Comparison of ENCODE assay signal across 28 cellular contexts in the genomic region with DNA sequence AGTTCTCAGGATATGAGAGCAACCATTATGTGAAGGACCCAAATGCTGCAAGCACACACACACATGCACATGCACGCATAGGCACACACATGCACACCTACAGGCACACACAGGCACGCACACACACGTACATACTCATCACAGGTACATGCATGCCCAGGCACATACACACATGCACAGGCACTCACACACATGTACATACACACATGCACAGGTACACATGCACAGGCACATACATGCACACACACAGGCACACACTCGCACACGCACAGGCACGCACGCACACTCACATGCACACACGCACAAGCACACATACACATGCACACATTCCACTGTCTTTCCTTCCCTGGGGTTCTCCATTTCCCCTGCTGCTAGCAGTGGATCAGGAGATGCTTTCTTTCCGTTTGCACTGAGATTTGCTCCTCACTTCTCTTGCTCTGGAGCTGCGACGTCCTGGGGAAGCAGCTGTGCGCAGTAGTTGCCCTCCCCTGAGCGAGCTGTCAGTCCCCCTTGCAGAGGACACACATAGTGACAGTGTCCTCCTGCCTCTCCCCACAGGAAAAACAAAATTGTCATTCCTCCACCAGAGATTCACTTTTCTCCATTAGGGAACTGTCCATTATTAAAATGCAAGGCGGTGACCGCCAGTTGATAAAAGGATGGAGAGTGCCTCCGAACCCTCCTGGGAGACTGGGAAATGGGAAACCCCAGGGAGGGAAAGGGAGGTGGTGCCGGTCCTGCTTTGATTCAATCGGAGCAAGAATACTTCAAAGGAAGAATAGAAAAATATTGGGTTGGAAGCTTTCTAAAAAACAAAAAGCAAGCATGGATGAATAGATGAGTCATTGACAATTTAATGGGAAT.
DNase-seq lines count a peak whose midpoint lies in the region; ATAC-seq, FAIRE-seq and TF ChIP-seq lines count a peak whose summit lies in the region.
"Had no signal": no experiment of that assay in that cellular context is flagged by ENCODE, and none has a peak within 500 bp of the region (broad histone marks: within the 10 kb centered on the region; RNA-seq: fewer than 3 reads in every experiment).

No MANE protein-coding gene starts in this region.

- peak; percentile 22 for DNase-seq in activated CD8-positive, alpha-beta memory T cell treated with anti-CD3 and anti-CD28 coated beads, Interleukin-2, amount 50 U/mL, for 48 hours
- no peak for DNase-seq in activated CD8-positive, alpha-beta memory T cell treated with anti-CD3 and anti-CD28 coated beads, Interleukin-2, amount 50 U/mL, for 4 hours
- DNase-seq in neuronal stem cell (ENCODE audit: low spot score) (no peak), urothelium cell line (ENCODE audit: low spot score) (no peak), WERI-Rb-1 (no peak), immature natural killer cell (no peak), type B pancreatic cell (ENCODE audit: extremely low spot score, unreplicated experiment) (no peak)
- DNase-seq: 8988T; Caco-2; CD4-positive, alpha-beta memory T cell; DMS 273 treated with DMSO at 0.1 percent for 48 hours; DMS79 treated with DMSO at 0.1 percent for 48 hours; Karpas-422; MV-4-11; NCI-H1694; NCI-H2081; NCI-H2171; NCI-H345; NCI-H524; NCI-H774; NK-92 treated with Interleukin-12 subunit alpha and Interleukin-12 subunit beta, amount 100 ng/mL, for 24 hours; SIG-M5 had no signal

- H3K36me3 ChIP-seq in neuronal stem cell (replicated peaks in 1 of 2; ENCODE audit: control insufficient read depth in 2 of 2, insufficient read depth in 2 of 2, low read length in 2 of 2) (no peaks in the 10 kb centered on the region), WERI-Rb-1 (no peaks in the 10 kb centered on the region)

- H3K14ac ChIP-seq in neuronal stem cell (ENCODE audit: low read length): peak overlapping the region; percentile 17

- no peak overlapping the region for H3K9ac ChIP-seq in neuronal stem cell (ENCODE audit: low read depth, low read length, poor library complexity)
- H3K9ac ChIP-seq: BLaER1 treated with 17β-estradiol and CSF1 and Interleukin-3, amounts not matched to agents 10 nM and 100 nM had no signal

- H4K91ac ChIP-seq in neuronal stem cell (ENCODE audit: low read depth, low read length, poor library complexity): no peak overlapping the region

- H3K4me1 Mint-ChIP-seq in immature natural killer cell (no peaks in the 10 kb centered on the region), type B pancreatic cell (ENCODE audit: unreplicated experiment) (peaks cover 19% of the 10 kb centered on the region)
- H3K4me1 Mint-ChIP-seq: CD4-positive, alpha-beta memory T cell had no signal

- no peak overlapping the region for H4K8ac ChIP-seq in neuronal stem cell (ENCODE audit: low read depth, low read length)

- TF ChIP-seq CTCF in WERI-Rb-1 (IDR thresholded peaks at IDR 0.05; ENCODE audit: low read depth, low read length) (no peak), type B pancreatic cell (conservative IDR thresholded peaks at IDR 0.05) (no peak)

- H3K9me3 Mint-ChIP-seq in immature natural killer cell: no peaks in the 10 kb centered on the region
- peaks cover under 1% of the 10 kb centered on the region for H3K9me3 Mint-ChIP-seq in type B pancreatic cell
- H3K9me3 Mint-ChIP-seq: CD4-positive, alpha-beta memory T cell had no signal

- H3K4me1 ChIP-seq in neuronal stem cell (ENCODE audit: control insufficient read depth in 2 of 2, insufficient read depth in 1 of 2, low read depth in 1 of 2, low read length in 2 of 2): peaks cover 9 to 11% of the 10 kb centered on the region in 2 donors

- no peak overlapping the region for H2AFZ ChIP-seq in neuronal stem cell (ENCODE audit: low read length)
- H2AFZ ChIP-seq: GM23338 had no signal

- no peak overlapping the region for H3K4me3 Mint-ChIP-seq in immature natural killer cell
- H3K4me3 Mint-ChIP-seq in type B pancreatic cell: no peak overlapping the region
- H3K4me3 Mint-ChIP-seq: CD4-positive, alpha-beta memory T cell; GM23338 had no signal

- peak; percentile 39 for ATAC-seq in esophagus mucosa
- ATAC-seq: GM23338, HCT116, Panc1 had no signal

- H3K23ac ChIP-seq in neuronal stem cell (ENCODE audit: low read depth, low read length, poor library complexity): peak overlapping the region; percentile 5

- no peak overlapping the region for H2BK12ac ChIP-seq in neuronal stem cell (ENCODE audit: low read length)

- H2BK5ac ChIP-seq in neuronal stem cell (ENCODE audit: low read length): no peak overlapping the region

- H3K27me3 ChIP-seq in neuronal stem cell (ENCODE audit: control insufficient read depth in 3 of 3, insufficient read depth in 3 of 3, low read depth in 1 of 3, low read length in 3 of 3) (no peaks in the 10 kb centered on the region), WERI-Rb-1 (ENCODE audit: insufficient read depth, low read depth, severe bottlenecking) (no peaks in the 10 kb centered on the region)
- H3K27me3 ChIP-seq: BLaER1 treated with 17β-estradiol and CSF1 and Interleukin-3, amounts not matched to agents 10 nM and 100 nM had no signal

- H3K36me3 Mint-ChIP-seq in immature natural killer cell (no peaks in the 10 kb centered on the region), type B pancreatic cell (no peaks in the 10 kb centered on the region)
- H3K36me3 Mint-ChIP-seq: CD4-positive, alpha-beta memory T cell had no signal

- H3K18ac ChIP-seq in neuronal stem cell (ENCODE audit: low read length): peak overlapping the region; percentile 49

- peak; percentile 30 for FAIRE-seq in urothelium cell line (lab: Jason Lieb, UNC)
- FAIRE-seq: GM12892 had no signal

- no peak overlapping the region for H3K4ac ChIP-seq in neuronal stem cell (ENCODE audit: low read length)

- H3K9me3 ChIP-seq in neuronal stem cell (replicated peaks in 1 of 2; ENCODE audit: control insufficient read depth in 2 of 2, insufficient read depth in 1 of 2, low read depth in 1 of 2, low read length in 2 of 2) (peaks cover 2 to 6% of the 10 kb centered on the region in 2 donors), WERI-Rb-1 (ENCODE audit: severe bottlenecking) (peaks cover 5% of the 10 kb centered on the region)

- H3K27ac ChIP-seq in neuronal stem cell (replicated peaks; ENCODE audit: low read length) (no peak overlapping the region), WERI-Rb-1 (no peak overlapping the region)
- H3K27ac ChIP-seq: BLaER1 treated with 17β-estradiol and CSF1 and Interleukin-3, amounts not matched to agents 10 nM and 100 nM had no signal

- H2AK5ac ChIP-seq in neuronal stem cell (ENCODE audit: low read depth, low read length): no peak overlapping the region

- peak overlapping the region in 1 of 6 donors; percentile 7 for H3K27ac Mint-ChIP-seq in immature natural killer cell
- no peak overlapping the region for H3K27ac Mint-ChIP-seq in type B pancreatic cell
- H3K27ac Mint-ChIP-seq: CD4-positive, alpha-beta memory T cell; GM23338 had no signal

- H3K79me1 ChIP-seq in neuronal stem cell (ENCODE audit: low read depth, low read length): no peaks in the 10 kb centered on the region

- no peak overlapping the region for H2BK120ac ChIP-seq in neuronal stem cell (ENCODE audit: low read depth, low read length)

- H2BK15ac ChIP-seq in neuronal stem cell (ENCODE audit: low read length): no peak overlapping the region

- H3K27me3 Mint-ChIP-seq in immature natural killer cell (ENCODE audit: low read depth in 3 of 3) (peaks cover 4 to 15% (median 10%) of the 10 kb centered on the region in 3 donors), type B pancreatic cell (peaks cover 31% of the 10 kb centered on the region)

- H3K4me2 ChIP-seq in neuronal stem cell (ENCODE audit: insufficient read depth, low read length, poor library complexity, severe bottlenecking): no peak overlapping the region
- H3K4me2 ChIP-seq: BLaER1 treated with 17β-estradiol and CSF1 and Interleukin-3, amounts not matched to agents 10 nM and 100 nM; GM23338 had no signal

- H3K4me3 ChIP-seq in neuronal stem cell (ENCODE audit: low read length in 2 of 2) (peak overlapping the region in 1 of 2 donors; percentile 23), WERI-Rb-1 (ENCODE audit: low read depth, low read length) (no peak overlapping the region)
- H3K4me3 ChIP-seq: BLaER1 treated with 17β-estradiol and CSF1 and Interleukin-3, amounts not matched to agents 10 nM and 100 nM; GM23338 had no signal

- WGBS in neuronal stem cell (ENCODE audit: extremely low coverage in 2 of 2, insufficient read length in 2 of 2, insufficient replicate concordance in 1 of 2), 2 donors: no CpG with 5 or more reads among the region's 18 CpGs
